Comparison of ENCODE assay signal across 8 cellular contexts in the genomic region with DNA sequence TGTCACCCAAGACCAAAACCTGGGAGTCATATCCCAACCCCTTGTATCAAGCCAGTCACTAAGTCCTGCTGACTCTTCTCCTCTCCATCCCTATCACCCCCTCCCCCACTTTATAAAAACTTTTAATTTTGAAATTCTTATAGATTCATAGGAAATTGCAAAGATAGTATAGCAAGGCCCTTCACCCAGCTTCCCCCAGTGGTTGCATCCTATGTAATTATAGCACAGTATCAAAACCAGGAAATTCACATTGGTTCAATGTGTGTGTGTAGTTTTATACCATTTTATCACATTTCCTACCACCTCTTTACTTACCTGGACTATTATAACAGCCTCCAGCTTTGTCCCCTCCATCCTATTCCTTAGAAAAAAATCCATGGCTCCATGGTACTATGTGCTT. TPM values are rescaled to one million over a fixed set of nuclear protein-coding genes. Genes with fewer than 3 reads are reported as not detected.
"Had no signal": no experiment of that assay in that cellular context is flagged by ENCODE, and none has a peak within 500 bp of the region (broad histone marks: within the 10 kb centered on the region; RNA-seq: fewer than 3 reads in every experiment).

No MANE protein-coding gene starts in this region.

- H3K4me3 ChIP-seq: GM23248, HAP-1, K562 had no signal

- DNase-seq: GM23248, GOT3, H7, IMR-90 had no signal

- H3K27ac ChIP-seq: GM23248 had no signal

- H2AFZ ChIP-seq: GM23248 had no signal

- H3K9me3 ChIP-seq: HAP-1 had no signal

- ATAC-seq: HCT116, K562 had no signal

RNA-seq across cellular contexts. Expression of a gene that starts 6.3 kb away (rescaled TPM):
- total RNA-seq: HT-29, IMR-90 had no signal
